Comparison of ENCODE assay signal across 14 cellular contexts in the genomic region with DNA sequence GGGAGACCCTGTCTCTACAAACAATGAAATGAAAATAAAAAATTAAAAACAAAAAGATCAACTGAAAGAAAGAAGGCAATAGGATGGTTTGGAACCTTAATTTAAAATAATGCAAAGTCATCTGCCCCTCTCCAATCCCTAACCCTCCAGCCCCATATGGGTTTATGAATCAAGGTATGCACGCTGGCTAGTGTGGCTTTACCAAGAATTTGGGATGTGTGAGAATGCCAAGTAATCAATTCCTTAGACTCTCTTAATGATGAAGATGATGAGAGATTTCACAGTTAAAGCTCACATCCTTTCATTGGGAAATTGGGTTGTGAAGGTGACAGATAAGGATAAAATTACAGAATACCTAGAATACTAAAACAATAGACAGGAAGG.
DNase-seq lines count a peak whose midpoint lies in the region; TF ChIP-seq lines count a peak whose summit lies in the region.
"Had no signal": no experiment of that assay in that cellular context is flagged by ENCODE, and none has a peak within 500 bp of the region (broad histone marks: within the 10 kb centered on the region; RNA-seq: fewer than 3 reads in every experiment).

No MANE protein-coding gene starts in this region.

- no peaks in the 10 kb centered on the region for H3K79me2 ChIP-seq in PC-9 (ENCODE audit: low read depth)

- peaks cover 91% of the 10 kb centered on the region for H3K36me3 Mint-ChIP-seq in activated CD4-positive, alpha-beta memory T cell treated with anti-CD3 and anti-CD28 coated beads, Interleukin-2, amount 10 ng/mL, durations not matched to agents 7 days and 5 days (ENCODE audit: low read depth)
- H3K36me3 Mint-ChIP-seq in activated CD4-positive, alpha-beta memory T cell treated with anti-CD3 and anti-CD28 coated beads for 36 hours: peaks cover 72% of the 10 kb centered on the region
- peaks cover 35 to 60% (median 58%) of the 10 kb centered on the region in 3 donors for H3K36me3 Mint-ChIP-seq in immature natural killer cell

- peaks cover 27% of the 10 kb centered on the region for H3K4me1 ChIP-seq in cardiac muscle cell (ENCODE audit: low read depth)
- H3K4me1 ChIP-seq in PC-9 (replicated peaks; ENCODE audit: insufficient read depth): no peaks in the 10 kb centered on the region

- no peak overlapping the region for H3K4me2 ChIP-seq in PC-9
- H3K4me2 ChIP-seq: GM23338 had no signal

- H3K9me3 ChIP-seq in cardiac muscle cell (ENCODE audit: low read depth) (no peaks in the 10 kb centered on the region), PC-9 (ENCODE audit: insufficient read depth, low read depth) (no peaks in the 10 kb centered on the region)

- peaks cover 3% of the 10 kb centered on the region for H3K9me3 Mint-ChIP-seq in activated CD4-positive, alpha-beta memory T cell treated with anti-CD3 and anti-CD28 coated beads, Interleukin-2, amount 10 ng/mL, durations not matched to agents 7 days and 5 days
- H3K9me3 Mint-ChIP-seq in activated CD4-positive, alpha-beta memory T cell treated with anti-CD3 and anti-CD28 coated beads for 36 hours: no peaks in the 10 kb centered on the region
- H3K9me3 Mint-ChIP-seq in immature natural killer cell: no peaks in the 10 kb centered on the region
- H3K9me3 Mint-ChIP-seq: CD4-positive, alpha-beta T cell; GM23338 had no signal

- no peaks in the 10 kb centered on the region for H3K9me2 ChIP-seq in PC-9 (ENCODE audit: insufficient read depth)

- H3K27me3 ChIP-seq in cardiac muscle cell: no peaks in the 10 kb centered on the region
- H3K27me3 ChIP-seq in PC-9 (ENCODE audit: insufficient read depth, low read depth): peaks cover 27% of the 10 kb centered on the region; the same call in 1 of the 2 replicates
- no peaks in the 10 kb centered on the region for H3K27me3 ChIP-seq in dorsolateral prefrontal cortex

- H2AFZ ChIP-seq in PC-9: no peak overlapping the region
- H2AFZ ChIP-seq: GM23338 had no signal

- TF ChIP-seq CTCF in cardiac muscle cell (IDR thresholded peaks at IDR 0.05; ENCODE audit: low read depth, low read length): no peak
- TF ChIP-seq CTCF in PC-9 (conservative IDR thresholded peaks at IDR 0.05): no peak
- no peak for TF ChIP-seq CTCF in dorsolateral prefrontal cortex (IDR thresholded peaks at IDR 0.05 in 54 of 56, conservative IDR thresholded peaks at IDR 0.05 in 2 of 56; ENCODE audit: low read depth in 1 of 56, partially characterized antibody in 56 of 56)

- H3K27ac Mint-ChIP-seq in activated CD4-positive, alpha-beta memory T cell treated with anti-CD3 and anti-CD28 coated beads, Interleukin-2, amount 10 ng/mL, durations not matched to agents 7 days and 5 days: peak overlapping the region; percentile 24
- no peak overlapping the region for H3K27ac Mint-ChIP-seq in activated CD4-positive, alpha-beta memory T cell treated with anti-CD3 and anti-CD28 coated beads for 36 hours
- peak overlapping the region; percentile 62 to 100 (median 98) for H3K27ac Mint-ChIP-seq in immature natural killer cell
- H3K27ac Mint-ChIP-seq: GM23338 had no signal

- H3K4me3 ChIP-seq in cardiac muscle cell (no peak overlapping the region), PC-9 (no peak overlapping the region), dorsolateral prefrontal cortex (no peak overlapping the region)
- H3K4me3 ChIP-seq: GM23338 had no signal

- CTCF ChIA-PET in activated CD4-positive, alpha-beta memory T cell treated with anti-CD3 and anti-CD28 coated beads, Interleukin-2, amount 10 ng/mL, durations not matched to agents 7 days and 5 days (lab: Charles Lee): no interaction called here
- CTCF ChIA-PET in activated CD4-positive, alpha-beta memory T cell treated with anti-CD3 and anti-CD28 coated beads for 36 hours (lab: Charles Lee): no interaction called here
- CTCF ChIA-PET in PC-9 (lab: Charles Lee): interaction anchor here (0.6 kb wide), 1 partner anchor 330 kb away, joined by 3 read pairs; no protein-coding TSS in a partner anchor

- H3K27me3 Mint-ChIP-seq in activated CD4-positive, alpha-beta memory T cell treated with anti-CD3 and anti-CD28 coated beads, Interleukin-2, amount 10 ng/mL, durations not matched to agents 7 days and 5 days: no peaks in the 10 kb centered on the region
- H3K27me3 Mint-ChIP-seq in activated CD4-positive, alpha-beta memory T cell treated with anti-CD3 and anti-CD28 coated beads for 36 hours: no peaks in the 10 kb centered on the region
- H3K27me3 Mint-ChIP-seq in immature natural killer cell (ENCODE audit: low read depth in 3 of 3): peaks cover 0 to 7% (median 4%) of the 10 kb centered on the region in 3 donors
- H3K27me3 Mint-ChIP-seq: CD4-positive, alpha-beta T cell had no signal

- BruUV-seq in PC-9 (replicated peaks; lab: Mats Ljungman, UMichigan): no TSS peak

- no peaks in the 10 kb centered on the region for H3F3A ChIP-seq in PC-9 (ENCODE audit: insufficient read depth, low read depth)

- H3K27ac ChIP-seq in cardiac muscle cell: peak overlapping the region; percentile 73
- H3K27ac ChIP-seq in PC-9: no peak overlapping the region
- no peak overlapping the region for H3K27ac ChIP-seq in dorsolateral prefrontal cortex

- H3K4me1 Mint-ChIP-seq in activated CD4-positive, alpha-beta memory T cell treated with anti-CD3 and anti-CD28 coated beads, Interleukin-2, amount 10 ng/mL, durations not matched to agents 7 days and 5 days: peaks cover 46% of the 10 kb centered on the region
- peaks cover 9% of the 10 kb centered on the region for H3K4me1 Mint-ChIP-seq in activated CD4-positive, alpha-beta memory T cell treated with anti-CD3 and anti-CD28 coated beads for 36 hours (ENCODE audit: low read depth)
- H3K4me1 Mint-ChIP-seq in immature natural killer cell: peaks cover 95 to 98% of the 10 kb centered on the region in 2 donors

- H4K20me1 ChIP-seq in PC-9 (ENCODE audit: insufficient read depth): no peaks in the 10 kb centered on the region

- POLR2A ChIA-PET in activated CD4-positive, alpha-beta memory T cell treated with anti-CD3 and anti-CD28 coated beads, Interleukin-2, amount 10 ng/mL, durations not matched to agents 7 days and 5 days (lab: Charles Lee): no interaction called here
- POLR2A ChIA-PET in activated CD4-positive, alpha-beta memory T cell treated with anti-CD3 and anti-CD28 coated beads for 36 hours (lab: Charles Lee): no interaction called here
- POLR2A ChIA-PET in PC-9 (lab: Charles Lee; ENCODE audit: unreplicated experiment): no interaction called here

- H3K36me3 ChIP-seq in cardiac muscle cell (no peaks in the 10 kb centered on the region), PC-9 (ENCODE audit: low read depth) (no peaks in the 10 kb centered on the region)

- no peak for DNase-seq in activated CD4-positive, alpha-beta memory T cell treated with anti-CD3 and anti-CD28 coated beads, Interleukin-2, amount 10 ng/mL, durations not matched to agents 7 days and 5 days
- DNase-seq in activated CD4-positive, alpha-beta memory T cell treated with anti-CD3 and anti-CD28 coated beads for 36 hours: no peak
- no peak for DNase-seq in cardiac muscle cell (ENCODE audit: low read depth in 1 of 2, low spot score in 1 of 2)
- no peak for DNase-seq in cardiac septum (ENCODE audit: low spot score)
- DNase-seq in immature natural killer cell: no peak
- DNase-seq in PC-9: no peak
- DNase-seq in dorsolateral prefrontal cortex: no peak
- DNase-seq: CD4-positive, alpha-beta T cell; HCEC 1CT; NCI-H1417 treated with DMSO at 0.1 percent for 48 hours; NCI-H187 treated with DMSO at 0.1 percent for 48 hours; NCI-H226; NCI-H524 had no signal

- H3K4me3 Mint-ChIP-seq in activated CD4-positive, alpha-beta memory T cell treated with anti-CD3 and anti-CD28 coated beads, Interleukin-2, amount 10 ng/mL, durations not matched to agents 7 days and 5 days: no peak overlapping the region
- H3K4me3 Mint-ChIP-seq in activated CD4-positive, alpha-beta memory T cell treated with anti-CD3 and anti-CD28 coated beads for 36 hours: no peak overlapping the region
- H3K4me3 Mint-ChIP-seq in immature natural killer cell: peak overlapping the region in 1 of 5 donors; percentile 18
- H3K4me3 Mint-ChIP-seq: CD4-positive, alpha-beta T cell; GM23338 had no signal

- intact Hi-C loops in activated CD4-positive, alpha-beta memory T cell treated with anti-CD3 and anti-CD28 coated beads for 36 hours (cut with micrococcal nuclease): no loop called here
- intact Hi-C loops in cardiac septum (cut with DNase I) (no loop called here), PC-9 (cut with micrococcal nuclease; ENCODE audit: unreplicated experiment) (no loop called here), dorsolateral prefrontal cortex (cut with DNase I) (no loop called here)
